Comparison of ENCODE assay signal across 22 cellular contexts in genomic region chr6:170301184-170301583, GRCh38. TPM values are rescaled to one million over a fixed set of nuclear protein-coding genes. Genes with fewer than 3 reads are reported as not detected.
DNase-seq lines count a peak whose midpoint lies in the region; ATAC-seq, FAIRE-seq and TF ChIP-seq lines count a peak whose summit lies in the region.
"Had no signal": no experiment of that assay in that cellular context is flagged by ENCODE, and none has a peak within 500 bp of the region (broad histone marks: within the 10 kb centered on the region; RNA-seq: fewer than 3 reads in every experiment).

No MANE protein-coding gene starts in this region.

- H3K27me3 Mint-ChIP-seq in endothelial cell (ENCODE audit: unreplicated experiment) = peaks cover 8% of the 10 kb centered on the region

- no peak overlapping the region for H3K9ac ChIP-seq in kidney (ENCODE audit: low read length in 2 of 2)
- H3K9ac ChIP-seq: BLaER1 treated with 17β-estradiol and CSF1 and Interleukin-3, amounts not matched to agents 10 nM and 100 nM had no signal

- H3K27me3 ChIP-seq in PC-9 (ENCODE audit: insufficient read depth, low read depth) = peaks cover 4% of the 10 kb centered on the region; the same call in 1 of the 2 replicates

- no peak overlapping the region for H3K27ac Mint-ChIP-seq in endothelial cell (ENCODE audit: unreplicated experiment)
- H3K27ac Mint-ChIP-seq: B cell; CD4-positive, alpha-beta T cell; CD8-positive, alpha-beta T cell had no signal

- H4K20me1 ChIP-seq in PC-9 (ENCODE audit: insufficient read depth) = no peaks in the 10 kb centered on the region

- intact Hi-C loops in PC-9 (cut with micrococcal nuclease; ENCODE audit: unreplicated experiment) = no loop called here
- intact Hi-C loops in kidney (cut with DNase I) = no loop called here

- TF ChIP-seq CTCF in A549 (IDR thresholded peaks at IDR 0.05) (no peak), HEK293 (tag by site-specific recombination; IDR thresholded peaks at IDR 0.05) (no peak), endothelial cell (IDR thresholded peaks at IDR 0.05; ENCODE audit: unreplicated experiment) (no peak), PC-9 (conservative IDR thresholded peaks at IDR 0.05) (no peak), kidney (IDR thresholded peaks at IDR 0.05; ENCODE audit: borderline replicate concordance, extremely low read depth, insufficient read depth) (no peak)

- peaks cover 14% of the 10 kb centered on the region for H3K36me3 Mint-ChIP-seq in endothelial cell (ENCODE audit: low read depth, unreplicated experiment)
- H3K36me3 Mint-ChIP-seq: CD8-positive, alpha-beta T cell had no signal

- TF ChIP-seq RAD21 in A549 (conservative IDR thresholded peaks at IDR 0.05 in 1 of 2, IDR thresholded peaks at IDR 0.05 in 1 of 2) = no peak

- no peak for ATAC-seq in A549
- ATAC-seq: CD8-positive, alpha-beta T cell; GM12878 had no signal

- no peaks in the 10 kb centered on the region for H3K9me2 ChIP-seq in PC-9 (ENCODE audit: insufficient read depth)

- H3K4me1 ChIP-seq in A549 (peaks cover 7% of the 10 kb centered on the region; the same call in 1 of the 3 replicates), HEK293 (ENCODE audit: control insufficient read depth, insufficient read depth, low read length) (no peaks in the 10 kb centered on the region), PC-9 (replicated peaks; ENCODE audit: insufficient read depth) (peaks cover 7% of the 10 kb centered on the region; the same call in 1 of the 2 replicates), kidney (ENCODE audit: control insufficient read depth in 1 of 2, insufficient read depth in 1 of 2, low read depth in 1 of 2, low read length in 2 of 2) (peaks cover 8 to 10% of the 10 kb centered on the region in 2 donors)

- WGBS in A549 (ENCODE audit: missing lambda C conversion rate) = 45% methylated on average over 1 of the region's 1 CpG

- H3F3A ChIP-seq in PC-9 (ENCODE audit: insufficient read depth, low read depth) = no peaks in the 10 kb centered on the region

- 0 out of 3 replicates have a peak, but pooled peaks cover 3% of the 10 kb centered on the region for H3K9me3 ChIP-seq in A549
- H3K9me3 ChIP-seq in HEK293 (ENCODE audit: control insufficient read depth, insufficient read depth, low read depth, low read length) = no peaks in the 10 kb centered on the region
- H3K9me3 ChIP-seq in PC-9 (ENCODE audit: insufficient read depth, low read depth) = no peaks in the 10 kb centered on the region
- H3K9me3 ChIP-seq in kidney (ENCODE audit: control insufficient read depth in 1 of 2, low read length in 2 of 2) = no peaks in the 10 kb centered on the region

- TF ChIP-seq POLR2A in A549 (IDR thresholded peaks at IDR 0.05; ENCODE audit: low read length) = no peak

- CTCF ChIA-PET in A549 (lab: Yijun Ruan, JAX) (no interaction called here), HEK293 (lab: Yijun Ruan, JAX) (no interaction called here), PC-9 (lab: Charles Lee) (no interaction called here)

- H3K4me1 Mint-ChIP-seq in endothelial cell (ENCODE audit: unreplicated experiment) = peaks cover 45% of the 10 kb centered on the region

- POLR2A ChIA-PET in A549 (lab: Yijun Ruan, JAX) (no interaction called here), HEK293 (lab: Yijun Ruan, JAX) (no interaction called here), PC-9 (lab: Charles Lee; ENCODE audit: unreplicated experiment) (no interaction called here)

- no peak for TF ChIP-seq EP300 in A549 (IDR thresholded peaks at IDR 0.05)

- H2AFZ ChIP-seq in PC-9 = no peak overlapping the region

- H3K36me3 ChIP-seq in HEK293 (ENCODE audit: control insufficient read depth in 2 of 2, insufficient read depth in 1 of 2, low read length in 2 of 2) (peaks cover 0 to 3% of the 10 kb centered on the region in 2 experiments; a peak in 1 of 3 replicates), PC-9 (ENCODE audit: low read depth) (no peaks in the 10 kb centered on the region), kidney (ENCODE audit: control insufficient read depth in 1 of 2, insufficient read depth in 2 of 2, low read length in 2 of 2) (no peaks in the 10 kb centered on the region)

- BruUV-seq in PC-9 (replicated peaks; lab: Mats Ljungman, UMichigan) = no TSS peak

- no peak overlapping the region for H3K4me3 ChIP-seq in A549
- H3K4me3 ChIP-seq in HEK293 (ENCODE audit: low read depth, low read length) = no peak overlapping the region
- H3K4me3 ChIP-seq in PC-9 = no peak overlapping the region
- no peak overlapping the region for H3K4me3 ChIP-seq in kidney (ENCODE audit: low read length in 2 of 2)
- H3K4me3 ChIP-seq: BLaER1 treated with 17β-estradiol and CSF1 and Interleukin-3, amounts not matched to agents 10 nM and 100 nM; GM12878 had no signal

- FAIRE-seq in A549 (lab: Jason Lieb, UNC) (no peak), kidney (lab: Jason Lieb, UNC) (no peak)
- FAIRE-seq: A204.1, D721Med, GM12878, GM12892, GM18507 had no signal

- no peak for DNase-seq in A549 (ENCODE audit: low read depth in 1 of 2, low spot score in 1 of 2)
- DNase-seq in endothelial cell (ENCODE audit: low spot score) = no peak
- no peak for DNase-seq in EL
- DNase-seq in PC-9 = no peak
- no peak for DNase-seq in kidney
- DNase-seq: 8988T; AML-193; Caco-2; Calu3; CD4-positive, alpha-beta T cell; CD8-positive, alpha-beta T cell; DMS79 treated with DMSO at 0.1 percent for 48 hours; GDM1 had no signal

- peak overlapping the region; percentile 28 for H3K4me3 Mint-ChIP-seq in endothelial cell (ENCODE audit: unreplicated experiment)
- H3K4me3 Mint-ChIP-seq: B cell; CD4-positive, alpha-beta T cell; CD8-positive, alpha-beta T cell had no signal

- H3K79me2 ChIP-seq in PC-9 (ENCODE audit: low read depth) = no peaks in the 10 kb centered on the region

- no peak overlapping the region for H3K4me2 ChIP-seq in A549
- H3K4me2 ChIP-seq in PC-9 = no peak overlapping the region
- H3K4me2 ChIP-seq: BLaER1 treated with 17β-estradiol and CSF1 and Interleukin-3, amounts not matched to agents 10 nM and 100 nM had no signal

- H3K9me3 Mint-ChIP-seq in endothelial cell (ENCODE audit: unreplicated experiment) = peaks cover 12% of the 10 kb centered on the region
- H3K9me3 Mint-ChIP-seq: CD8-positive, alpha-beta T cell had no signal

- no peak overlapping the region for H3K27ac ChIP-seq in A549
- H3K27ac ChIP-seq in HEK293 (ENCODE audit: extremely low read depth, low read depth, low read length) = no peak overlapping the region
- H3K27ac ChIP-seq in PC-9 = no peak overlapping the region
- no peak overlapping the region for H3K27ac ChIP-seq in kidney (ENCODE audit: low read depth in 2 of 2, low read length in 2 of 2)
- H3K27ac ChIP-seq: BLaER1 treated with 17β-estradiol and CSF1 and Interleukin-3, amounts not matched to agents 10 nM and 100 nM; C4-2B had no signal

TF ChIP-seq in A549, 52 proteins besides CTCF, POLR2A, EP300 and RAD21 (continues in another document):
- TF ChIP-seq ZNF302 (CRISPR knock-in tag; IDR thresholded peaks at IDR 0.05) (no peak), ATOH8 (CRISPR knock-in tag; IDR thresholded peaks at IDR 0.05; ENCODE audit: low read depth) (no peak), HES2 (IDR thresholded peaks at IDR 0.05) (no peak), CBX2 (IDR thresholded peaks at IDR 0.05; ENCODE audit: borderline replicate concordance, low read depth) (no peak), JUNB (IDR thresholded peaks at IDR 0.05) (no peak), HOXA7 (CRISPR knock-in tag; IDR thresholded peaks at IDR 0.05) (no peak)

TF ChIP-seq in HEK293, 187 proteins besides CTCF, POLR2A, EP300 and RAD21 (continues in another document):
- TF ChIP-seq ZNF112 (tag by site-specific recombination; IDR thresholded peaks at IDR 0.05) = no peak
- no peak for TF ChIP-seq SALL2 (tag by site-specific recombination; IDR thresholded peaks at IDR 0.05; ENCODE audit: borderline replicate concordance)
- TF ChIP-seq BCL11A (tag by site-specific recombination; IDR thresholded peaks at IDR 0.05; ENCODE audit: low read depth) = no peak
- no peak for TF ChIP-seq ZNF221 (tag by site-specific recombination; IDR thresholded peaks at IDR 0.05; ENCODE audit: borderline replicate concordance)
- TF ChIP-seq SP2 (tag by site-specific recombination; IDR thresholded peaks at IDR 0.05) = no peak
- no peak for TF ChIP-seq TCF7L2 (IDR thresholded peaks at IDR 0.05; ENCODE audit: borderline replicate concordance, low read depth, low read length)
- no peak for TF ChIP-seq ZSCAN5A (tag by site-specific recombination; IDR thresholded peaks at IDR 0.05)
- peak; percentile 99 for TF ChIP-seq ZNF585B (tag by site-specific recombination; IDR thresholded peaks at IDR 0.05)
- no peak for TF ChIP-seq ZNF239 (tag by site-specific recombination; IDR thresholded peaks at IDR 0.05)
- TF ChIP-seq ZBTB8A (tag by site-specific recombination; IDR thresholded peaks at IDR 0.05) = no peak
- TF ChIP-seq ZNF776 (tag by site-specific recombination; IDR thresholded peaks at IDR 0.05; ENCODE audit: borderline replicate concordance) = no peak

RNA-seq across cellular contexts. Expression of gene FAM120B, which starts 5.4 kb away (rescaled TPM):
- polyA plus RNA-seq in A549 (2011; rRNA removed) (7.7 and 14.7 TPM in 2 replicates), A549 (2017; fragmentation: RNase III; extraction: RNeasy Plus Mini Kit Qiagen cat#74134 plus additional on column Dnase treatment) (7.0 to 7.7 TPM (median 7.3 TPM) in 3 replicates), kidney (ENCODE audit: insufficient read depth, low read depth, low replicate concordance) (16.5 TPM)
- 2.3 and 3.0 TPM in 2 replicates for polyA plus RNA-seq in A549 (2012; cell fraction: cytosol; rRNA removed)
- 4.4 and 5.4 TPM in 2 replicates for polyA plus RNA-seq in A549 (2012; cell fraction: nucleus; rRNA removed)
- 21.3 and 23.4 TPM in 2 replicates for polyA minus RNA-seq in A549 (2011; rRNA and poly(A)+ RNA removed)
- total RNA-seq in endothelial cell (ENCODE audit: unreplicated experiment) (48.3 TPM), PC-9 (2021) (13.6 and 14.3 TPM in 2 replicates), kidney (34.8 TPM)

RNA-seq across cellular contexts. Expression of gene DLL1, which starts 10.3 kb away (rescaled TPM):
- polyA plus RNA-seq in A549 (2011; rRNA removed) = 0.04 and 0.05 TPM in 2 replicates
- polyA plus RNA-seq in A549 (2012; cell fraction: cytosol; rRNA removed) = 0.06 and 0.07 TPM in 2 replicates
- polyA plus RNA-seq in A549 (2012; cell fraction: nucleus; rRNA removed) = 0.10 and 0.16 TPM in 2 replicates
- 0.04 to 0.15 TPM (median 0.09 TPM) in 3 replicates for polyA plus RNA-seq in A549 (2017; fragmentation: RNase III; extraction: RNeasy Plus Mini Kit Qiagen cat#74134 plus additional on column Dnase treatment)
- not detected in 2 replicates for polyA minus RNA-seq in A549 (2011; rRNA and poly(A)+ RNA removed)
- total RNA-seq in endothelial cell (ENCODE audit: unreplicated experiment) = 59.5 TPM
- total RNA-seq in PC-9 (2021) = not detected in 2 replicates
- 11.9 TPM for total RNA-seq in kidney
- polyA plus RNA-seq in kidney (ENCODE audit: insufficient read depth, low read depth, low replicate concordance) = 4.5 TPM

Comparison
In these comparisons a context has a peak if more than half of its experiments do, and no peak if none do; other contexts are left out.
1. RNA of gene DLL1, which starts 10.3 kb away (total RNA-seq): 59.5 TPM in endothelial cell (single experiment) and 11.9 TPM in kidney (single experiment); not detected in PC-9; every median in the first group is over 10 times any median in the second.